8 cellular contexts compared by ENCODE assay signal in the genomic region with DNA sequence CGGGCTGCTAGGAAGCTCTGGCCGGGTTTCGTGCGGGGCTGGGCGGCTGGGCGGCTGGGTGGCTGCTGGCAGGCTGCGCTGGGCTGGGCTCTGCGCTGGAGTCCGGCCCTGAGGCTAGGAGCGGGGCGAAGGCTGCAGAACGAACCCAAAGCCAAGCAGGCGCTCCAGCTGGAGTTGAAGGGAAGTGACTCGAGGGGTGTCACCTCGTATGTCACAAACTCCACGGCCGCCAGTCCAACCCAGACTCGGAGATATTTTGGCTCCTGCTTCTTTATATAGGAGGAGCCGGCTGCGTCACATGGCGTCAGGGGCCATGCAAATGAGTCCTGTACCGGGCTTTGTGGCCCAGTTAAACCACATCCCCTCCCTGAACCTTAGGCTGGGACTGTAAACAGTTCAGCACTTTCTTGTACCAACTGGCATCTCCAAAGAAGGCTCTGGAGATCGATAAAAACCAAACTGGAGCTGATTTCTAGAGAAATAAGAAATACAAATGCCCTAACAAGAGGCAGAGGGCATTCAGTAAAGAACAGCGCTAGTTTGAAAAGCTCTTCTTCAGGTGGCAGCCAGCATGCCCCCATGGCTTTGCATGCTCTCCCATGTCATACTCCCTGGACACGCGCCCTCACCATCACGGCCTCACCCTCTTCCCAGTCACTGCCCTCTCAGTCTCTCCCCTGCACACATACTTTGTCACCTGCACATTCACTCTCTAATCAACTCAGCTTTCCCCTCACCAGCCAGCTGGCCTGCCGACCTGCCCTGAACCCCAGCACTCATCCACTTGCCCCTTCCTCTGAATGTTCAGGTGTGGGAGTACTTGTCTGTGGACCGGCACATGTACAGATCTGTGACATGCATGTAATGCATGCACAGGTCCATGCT. TPM values are rescaled to one million over a fixed set of nuclear protein-coding genes. Genes with fewer than 3 reads are reported as not detected.
A peak's percentile ranks its signal among the peaks of the same experiment; 100 is the strongest.
DNase-seq lines count a peak whose midpoint lies in the region; ATAC-seq and TF ChIP-seq lines count a peak whose summit lies in the region.

No MANE protein-coding gene starts in this region.

- POLR2A ChIA-PET in CD8-positive, alpha-beta T cell (lab: Charles Lee), result interaction anchor here (0.7 to 9.6 kb wide), 17 partner anchors 9 to 108 kb away, joined by 3 to 270 read pairs (median 5); a partner anchor contains a TSS

- peak overlapping the region; percentile 91 for H3K4me3 ChIP-seq in CD8-positive, alpha-beta T cell (ENCODE audit: low read depth, low read length)
- H3K4me3 ChIP-seq in osteoblast (ENCODE audit: insufficient read depth, low read length) (peak overlapping the region; percentile 79), thoracic aorta (peak overlapping the region; percentile 91)

- H3K9me3 ChIP-seq in CD8-positive, alpha-beta T cell (ENCODE audit: low read length), result no peaks in the 10 kb centered on the region
- H3K9me3 ChIP-seq in osteoblast (ENCODE audit: low read depth, low read length) (no peaks in the 10 kb centered on the region), thoracic aorta (no peaks in the 10 kb centered on the region)

- peak overlapping the region; percentile 74 for H3K4me2 ChIP-seq in osteoblast (ENCODE audit: insufficient read depth, low read length)

- no peaks in the 10 kb centered on the region for H3K27me3 Mint-ChIP-seq in CD8-positive, alpha-beta T cell (ENCODE audit: low read depth)

- H3K36me3 ChIP-seq in CD8-positive, alpha-beta T cell (ENCODE audit: insufficient read depth, low read length), result peaks cover 30% of the 10 kb centered on the region
- H3K36me3 ChIP-seq in osteoblast (ENCODE audit: insufficient read depth, low read length) (peaks cover 13% of the 10 kb centered on the region), thoracic aorta (peaks cover 22% of the 10 kb centered on the region)

- peak; percentile 66 for ATAC-seq in CD8-positive, alpha-beta T cell
- ATAC-seq in GM19372 (IDR thresholded peaks at IDR 0.05; ENCODE audit: low read depth, unreplicated experiment) (peak; percentile 70), HG03469 (IDR thresholded peaks at IDR 0.05; ENCODE audit: unreplicated experiment) (peak; percentile 74), thoracic aorta (ENCODE audit: insufficient number of reproducible peaks, low FRiP score, low read depth) (peak; percentile 57)

- intact Hi-C loops in CD8-positive, alpha-beta T cell (cut with DNase I, micrococcal nuclease), result loop anchor here (1.0 kb wide), 4 partner anchors 24 to 89 kb away; a partner anchor contains a TSS

- peaks cover 32% of the 10 kb centered on the region for H3K36me3 Mint-ChIP-seq in CD8-positive, alpha-beta T cell

- no peaks in the 10 kb centered on the region for H3K9me3 Mint-ChIP-seq in CD8-positive, alpha-beta T cell

- H3K4me1 ChIP-seq in CD8-positive, alpha-beta T cell (ENCODE audit: insufficient read depth, low read length), result peaks cover 42% of the 10 kb centered on the region
- H3K4me1 ChIP-seq in osteoblast (ENCODE audit: insufficient read depth, low read length), result peaks cover 13% of the 10 kb centered on the region
- peaks cover 12 to 30% of the 10 kb centered on the region in 2 donors for H3K4me1 ChIP-seq in thoracic aorta (ENCODE audit: control insufficient read depth in 1 of 2, low read depth in 2 of 2)

- peaks cover 20% of the 10 kb centered on the region for H4K20me1 ChIP-seq in osteoblast (ENCODE audit: insufficient read depth, low read length)

- no peak for TF ChIP-seq CTCF in CD8-positive, alpha-beta T cell (IDR thresholded peaks at IDR 0.05)
- no peak for TF ChIP-seq CTCF in osteoblast (IDR thresholded peaks at IDR 0.05; ENCODE audit: extremely low read depth, low read depth, low read length)
- TF ChIP-seq CTCF in thoracic aorta (IDR thresholded peaks at IDR 0.05), result no peak

- H3K27ac Mint-ChIP-seq in CD8-positive, alpha-beta T cell, result peak overlapping the region; percentile 99

- DNase-seq in CD8-positive, alpha-beta T cell, result peak; percentile 78 to 92 (median 86)
- peak; percentile 42 for DNase-seq in SK-N-DZ (ENCODE audit: low spot score)
- peak; percentile 75 for DNase-seq in activated naive CD4-positive, alpha-beta T cell treated with anti-CD3 and anti-CD28 coated beads, Interleukin-2, amount 50 U/mL, for 16 hours
- DNase-seq in glomerular visceral epithelial cell (ENCODE audit: extremely low spot score), result peak; percentile 74
- no peak for DNase-seq in osteoblast (ENCODE audit: insufficient read length, low spot score, missing footprints)
- DNase-seq in thoracic aorta (ENCODE audit: low spot score), result peak; percentile 60

- H3K4me1 Mint-ChIP-seq in CD8-positive, alpha-beta T cell (ENCODE audit: low read depth), result peaks cover 48% of the 10 kb centered on the region

- CTCF ChIA-PET in CD8-positive, alpha-beta T cell (lab: Charles Lee), result interaction anchor here (0.7 to 14.2 kb wide), 13 partner anchors 10 to 176 kb away, joined by 3 to 278 read pairs (median 6); a partner anchor contains a TSS

- no peaks in the 10 kb centered on the region for H3K27me3 ChIP-seq in CD8-positive, alpha-beta T cell (ENCODE audit: insufficient read depth, low read length)
- peaks cover 16% of the 10 kb centered on the region for H3K27me3 ChIP-seq in osteoblast (ENCODE audit: insufficient read depth, low read length)
- no peaks in the 10 kb centered on the region for H3K27me3 ChIP-seq in thoracic aorta (replicated peaks; ENCODE audit: insufficient read depth)

- H2AFZ ChIP-seq in osteoblast (ENCODE audit: low read length), result peak overlapping the region; percentile 14

- H3K4me3 Mint-ChIP-seq in CD8-positive, alpha-beta T cell, result peak overlapping the region; percentile 93

- H3K79me2 ChIP-seq in osteoblast (ENCODE audit: insufficient read depth, low read length), result peaks cover 16% of the 10 kb centered on the region

- H3K27ac ChIP-seq in CD8-positive, alpha-beta T cell (ENCODE audit: low read depth, low read length), result peak overlapping the region; percentile 100
- peak overlapping the region; percentile 84 for H3K27ac ChIP-seq in osteoblast (ENCODE audit: low read depth, low read length)
- peak overlapping the region; percentile 98 to 99 for H3K27ac ChIP-seq in thoracic aorta

RNA-seq across cellular contexts. Expression of a gene that starts 58.5 kb away (rescaled TPM):
- 1,000 to 10,000 TPM; 1,763 to 1,785 TPM for total RNA-seq in CD8-positive, alpha-beta T cell
- 47.0 and 48.2 TPM in 2 replicates for polyA plus RNA-seq in SK-N-DZ (2014; cell fraction: cytosol; rRNA removed)
- 19.2 and 26.6 TPM in 2 replicates for polyA plus RNA-seq in SK-N-DZ (2014; cell fraction: nucleus; rRNA removed)
- total RNA-seq in osteoblast (57.2 and 62.2 TPM in 2 replicates), thoracic aorta (100 to 1,000 TPM; 326 to 551 TPM)
